27 cellular contexts compared by ENCODE assay signal in the genomic region with DNA sequence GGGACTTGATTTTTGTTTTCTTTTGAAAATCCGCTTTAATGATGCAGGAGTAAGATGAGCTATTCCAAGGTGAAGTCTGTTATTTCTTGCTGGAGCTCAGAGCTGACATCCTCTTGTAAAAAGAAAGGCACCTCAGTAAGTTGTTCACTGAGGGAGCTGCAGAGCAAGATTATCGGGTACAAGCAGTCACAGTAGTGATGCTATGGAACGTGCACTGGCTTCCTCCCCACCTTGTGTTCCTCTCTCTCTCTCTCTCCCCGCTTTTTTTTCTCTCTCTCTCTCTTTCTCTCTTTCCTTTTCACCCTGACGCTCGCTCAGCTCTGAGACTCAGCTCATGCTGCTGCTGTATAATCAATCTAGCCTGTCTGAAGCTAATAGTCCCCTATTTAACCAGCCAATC.
DNase-seq lines count a peak whose midpoint lies in the region; ATAC-seq, FAIRE-seq and TF ChIP-seq lines count a peak whose summit lies in the region.
"Had no signal": no experiment of that assay in that cellular context is flagged by ENCODE, and none has a peak within 500 bp of the region (broad histone marks: within the 10 kb centered on the region; RNA-seq: fewer than 3 reads in every experiment).

No MANE protein-coding gene starts in this region.

- no peak overlapping the region for H3K4me3 ChIP-seq in epithelial cell of esophagus (ENCODE audit: low read length)
- H3K4me3 ChIP-seq: HAP-1, hepatocyte, left ventricle myocardium inferior had no signal

- TF ChIP-seq CTCF in WTC11 (IDR thresholded peaks at IDR 0.05) = no peak
- no peak for TF ChIP-seq CTCF in epithelial cell of esophagus (IDR thresholded peaks at IDR 0.05; ENCODE audit: insufficient read depth, low read depth, low read length, missing control alignments)

- no peaks in the 10 kb centered on the region for H3K27me3 Mint-ChIP-seq in WTC11 (ENCODE audit: low read depth)
- H3K27me3 Mint-ChIP-seq in stimulated activated memory B cell treated with anti-CD40 and anti-IgM and Interleukin-4, amounts not matched to agents 10 μg/mL and 1 μg/mL and 100 μg/mL, for 72 hours = no peaks in the 10 kb centered on the region
- H3K27me3 Mint-ChIP-seq: activated naive CD4-positive, alpha-beta T cell treated with anti-CD3 and anti-CD28 coated beads, Interleukin-2, amount 50 U/mL, for 24 hours; naive B cell had no signal

- no peak overlapping the region for H3K27ac Mint-ChIP-seq in WTC11
- no peak overlapping the region for H3K27ac Mint-ChIP-seq in stimulated activated memory B cell treated with anti-CD40 and anti-IgM and Interleukin-4, amounts not matched to agents 10 μg/mL and 1 μg/mL and 100 μg/mL, for 72 hours
- H3K27ac Mint-ChIP-seq: activated naive CD4-positive, alpha-beta T cell treated with anti-CD3 and anti-CD28 coated beads, Interleukin-2, amount 50 U/mL, for 24 hours; CD8-positive, alpha-beta T cell; T-helper 2 cell treated with Interferon-gamma antibody and Interleukin-4, amounts not matched to agents 5 μg/mL and 100 μg/mL, for 36 hours had no signal

- no peaks in the 10 kb centered on the region for H3K36me3 Mint-ChIP-seq in WTC11
- H3K36me3 Mint-ChIP-seq in stimulated activated memory B cell treated with anti-CD40 and anti-IgM and Interleukin-4, amounts not matched to agents 10 μg/mL and 1 μg/mL and 100 μg/mL, for 72 hours = no peaks in the 10 kb centered on the region
- H3K36me3 Mint-ChIP-seq: activated naive CD4-positive, alpha-beta T cell treated with anti-CD3 and anti-CD28 coated beads, Interleukin-2, amount 50 U/mL, for 24 hours; CD8-positive, alpha-beta T cell; naive B cell had no signal

- POLR2A ChIA-PET in WTC11 (lab: Charles Lee) = no interaction called here

- peaks cover 6% of the 10 kb centered on the region for H3K4me1 Mint-ChIP-seq in WTC11
- H3K4me1 Mint-ChIP-seq in stimulated activated memory B cell treated with anti-CD40 and anti-IgM and Interleukin-4, amounts not matched to agents 10 μg/mL and 1 μg/mL and 100 μg/mL, for 72 hours = no peaks in the 10 kb centered on the region
- H3K4me1 Mint-ChIP-seq: activated naive CD4-positive, alpha-beta T cell treated with anti-CD3 and anti-CD28 coated beads, Interleukin-2, amount 50 U/mL, for 24 hours; naive B cell had no signal

- TF ChIP-seq POLR2A in H54 (IDR thresholded peaks at IDR 0.05; ENCODE audit: low read depth, low read length) = no peak

- H3K4me3 Mint-ChIP-seq in WTC11 = no peak overlapping the region
- no peak overlapping the region for H3K4me3 Mint-ChIP-seq in stimulated activated memory B cell treated with anti-CD40 and anti-IgM and Interleukin-4, amounts not matched to agents 10 μg/mL and 1 μg/mL and 100 μg/mL, for 72 hours
- H3K4me3 Mint-ChIP-seq: activated naive CD4-positive, alpha-beta T cell treated with anti-CD3 and anti-CD28 coated beads, Interleukin-2, amount 50 U/mL, for 24 hours; CD8-positive, alpha-beta T cell; naive B cell; T-helper 2 cell treated with Interferon-gamma antibody and Interleukin-4, amounts not matched to agents 5 μg/mL and 100 μg/mL, for 36 hours had no signal

- CTCF ChIA-PET in WTC11 (lab: Charles Lee) = interaction anchor here (1.8 kb wide), 1 partner anchor 26 kb away, joined by 11 read pairs; no protein-coding TSS in a partner anchor

- ATAC-seq in WTC11 = peak; percentile 65
- peak; percentile 16 for ATAC-seq in stimulated activated memory B cell treated with anti-CD40 and anti-IgM and Interleukin-4, amounts not matched to agents 10 μg/mL and 1 μg/mL and 100 μg/mL, for 72 hours
- ATAC-seq in GM18861 (IDR thresholded peaks at IDR 0.05; ENCODE audit: unreplicated experiment) = no peak
- ATAC-seq in GM21515 (IDR thresholded peaks at IDR 0.05; ENCODE audit: unreplicated experiment) = no peak
- ATAC-seq: CD8-positive, alpha-beta T cell; HepG2; right cardiac atrium; stimulated activated naive CD8-positive, alpha-beta T cell treated with anti-CD3 and anti-CD28 coated beads, Interleukin-15, Interleukin-2, amounts not matched to agents 100 U/mL and 50 U/mL, for 24 hours had no signal

- H3K9me3 Mint-ChIP-seq in WTC11 = no peaks in the 10 kb centered on the region
- H3K9me3 Mint-ChIP-seq in stimulated activated memory B cell treated with anti-CD40 and anti-IgM and Interleukin-4, amounts not matched to agents 10 μg/mL and 1 μg/mL and 100 μg/mL, for 72 hours = peaks cover 6% of the 10 kb centered on the region

- no peak for DNase-seq in H54 (ENCODE audit: insufficient read length, low spot score)
- DNase-seq in WTC11 (ENCODE audit: low spot score) = no peak
- DNase-seq in epithelial cell of esophagus (ENCODE audit: low read depth) = peak; percentile 5
- DNase-seq in GDM1 (lab: John Stamatoyannopoulos, UW) = no peak
- DNase-seq: activated CD4-positive, alpha-beta T cell treated with anti-CD3 and anti-CD28 coated beads, Interleukin-2, amount 50 U/mL, for 1 hour; AML-193; aorta; CD8-positive, alpha-beta T cell; foreskin melanocyte; Kasumi-1; left ventricle myocardium inferior; naive B cell; NCI-H1092; NCI-H187; NCI-H526 treated with DMSO at 0.1 percent for 48 hours; right cardiac atrium; stimulated activated CD4-positive, alpha-beta T cell treated with anti-CD3 and anti-CD28 coated beads, Interleukin-4, amount 100 ng/mL, for 24 hours; stimulated activated naive CD8-positive, alpha-beta T cell treated with anti-CD3 and anti-CD28 coated beads, Interleukin-15, Interleukin-2, amounts not matched to agents 100 U/mL and 50 U/mL, for 24 hours had no signal

- FAIRE-seq in H54 (lab: Jason Lieb, UNC) = peak; percentile 67
- FAIRE-seq: G401.6, HepG2 had no signal

TF ChIP-seq in WTC11, 78 proteins besides CTCF, POLR2A, EP300 and RAD21 (continues in another document):
- TF ChIP-seq NR2C2 (CRISPR knock-in tag; IDR thresholded peaks at IDR 0.05) (no peak), ZNF396 (CRISPR knock-in tag; IDR thresholded peaks at IDR 0.05; ENCODE audit: borderline replicate concordance) (no peak), CREB1 (CRISPR knock-in tag; IDR thresholded peaks at IDR 0.05) (no peak), ZNF416 (CRISPR knock-in tag; IDR thresholded peaks at IDR 0.05) (no peak), HMGA2 (CRISPR knock-in tag; IDR thresholded peaks at IDR 0.05) (no peak), PRRX2 (CRISPR knock-in tag; IDR thresholded peaks at IDR 0.05) (no peak), GABPB1 (CRISPR knock-in tag; IDR thresholded peaks at IDR 0.05) (no peak), SP1 (CRISPR knock-in tag; conservative IDR thresholded peaks at IDR 0.05) (no peak)
- TF ChIP-seq, protein P1, sequence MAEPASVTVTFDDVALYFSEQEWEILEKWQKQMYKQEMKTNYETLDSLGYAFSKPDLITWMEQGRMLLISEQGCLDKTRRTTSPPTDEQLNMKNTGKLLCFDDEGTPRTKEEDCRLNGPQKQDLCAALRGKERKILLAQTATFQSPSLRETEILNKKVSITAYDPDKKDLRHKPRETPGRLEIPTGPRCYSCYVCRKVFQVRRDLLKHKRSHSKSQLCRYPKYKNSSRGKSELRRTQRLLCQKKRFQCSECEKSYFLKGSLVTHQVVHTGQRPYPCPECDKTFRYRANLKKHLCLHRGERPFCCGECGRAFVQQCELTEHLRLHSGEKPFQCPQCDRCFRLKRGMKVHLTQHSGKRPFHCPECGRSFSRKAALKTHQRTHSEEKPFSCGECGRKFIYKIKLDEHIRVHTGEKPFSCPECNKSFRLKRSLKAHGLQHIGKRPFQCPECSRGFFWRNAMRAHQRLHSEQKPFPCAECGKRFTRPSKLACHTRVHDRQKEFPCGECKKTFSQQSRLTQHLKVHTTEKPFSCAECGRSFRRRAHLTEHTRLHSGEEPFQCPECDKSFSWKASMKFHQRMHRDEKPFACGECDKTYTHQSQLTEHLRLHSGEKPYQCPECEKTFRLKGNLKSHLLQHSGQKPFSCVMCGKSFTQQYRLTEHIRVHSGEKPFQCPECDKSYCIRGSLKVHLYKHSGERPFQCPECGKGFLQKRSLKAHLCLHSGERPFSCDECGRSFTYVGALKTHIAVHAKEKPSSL (CRISPR knock-in tag; conservative IDR thresholded peaks at IDR 0.05) = no peak
- TF ChIP-seq, protein P2, sequence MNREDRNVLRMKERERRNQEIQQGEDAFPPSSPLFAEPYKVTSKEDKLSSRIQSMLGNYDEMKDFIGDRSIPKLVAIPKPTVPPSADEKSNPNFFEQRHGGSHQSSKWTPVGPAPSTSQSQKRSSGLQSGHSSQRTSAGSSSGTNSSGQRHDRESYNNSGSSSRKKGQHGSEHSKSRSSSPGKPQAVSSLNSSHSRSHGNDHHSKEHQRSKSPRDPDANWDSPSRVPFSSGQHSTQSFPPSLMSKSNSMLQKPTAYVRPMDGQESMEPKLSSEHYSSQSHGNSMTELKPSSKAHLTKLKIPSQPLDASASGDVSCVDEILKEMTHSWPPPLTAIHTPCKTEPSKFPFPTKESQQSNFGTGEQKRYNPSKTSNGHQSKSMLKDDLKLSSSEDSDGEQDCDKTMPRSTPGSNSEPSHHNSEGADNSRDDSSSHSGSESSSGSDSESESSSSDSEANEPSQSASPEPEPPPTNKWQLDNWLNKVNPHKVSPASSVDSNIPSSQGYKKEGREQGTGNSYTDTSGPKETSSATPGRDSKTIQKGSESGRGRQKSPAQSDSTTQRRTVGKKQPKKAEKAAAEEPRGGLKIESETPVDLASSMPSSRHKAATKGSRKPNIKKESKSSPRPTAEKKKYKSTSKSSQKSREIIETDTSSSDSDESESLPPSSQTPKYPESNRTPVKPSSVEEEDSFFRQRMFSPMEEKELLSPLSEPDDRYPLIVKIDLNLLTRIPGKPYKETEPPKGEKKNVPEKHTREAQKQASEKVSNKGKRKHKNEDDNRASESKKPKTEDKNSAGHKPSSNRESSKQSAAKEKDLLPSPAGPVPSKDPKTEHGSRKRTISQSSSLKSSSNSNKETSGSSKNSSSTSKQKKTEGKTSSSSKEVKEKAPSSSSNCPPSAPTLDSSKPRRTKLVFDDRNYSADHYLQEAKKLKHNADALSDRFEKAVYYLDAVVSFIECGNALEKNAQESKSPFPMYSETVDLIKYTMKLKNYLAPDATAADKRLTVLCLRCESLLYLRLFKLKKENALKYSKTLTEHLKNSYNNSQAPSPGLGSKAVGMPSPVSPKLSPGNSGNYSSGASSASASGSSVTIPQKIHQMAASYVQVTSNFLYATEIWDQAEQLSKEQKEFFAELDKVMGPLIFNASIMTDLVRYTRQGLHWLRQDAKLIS (CRISPR knock-in tag; IDR thresholded peaks at IDR 0.05; ENCODE audit: borderline replicate concordance) = no peak

Comparison
In these comparisons a context has a peak if more than half of its experiments do, and no peak if none do; other contexts are left out.
1. ATAC-seq: peak in WTC11 (single experiment) and stimulated activated memory B cell treated with anti-CD40 and anti-IgM and Interleukin-4, amounts not matched to agents 10 μg/mL and 1 μg/mL and 100 μg/mL, for 72 hours (single experiment); none in GM18861 (single experiment) and GM21515 (single experiment).